ENCODE assay signal across 8 cellular contexts in the genomic region with DNA sequence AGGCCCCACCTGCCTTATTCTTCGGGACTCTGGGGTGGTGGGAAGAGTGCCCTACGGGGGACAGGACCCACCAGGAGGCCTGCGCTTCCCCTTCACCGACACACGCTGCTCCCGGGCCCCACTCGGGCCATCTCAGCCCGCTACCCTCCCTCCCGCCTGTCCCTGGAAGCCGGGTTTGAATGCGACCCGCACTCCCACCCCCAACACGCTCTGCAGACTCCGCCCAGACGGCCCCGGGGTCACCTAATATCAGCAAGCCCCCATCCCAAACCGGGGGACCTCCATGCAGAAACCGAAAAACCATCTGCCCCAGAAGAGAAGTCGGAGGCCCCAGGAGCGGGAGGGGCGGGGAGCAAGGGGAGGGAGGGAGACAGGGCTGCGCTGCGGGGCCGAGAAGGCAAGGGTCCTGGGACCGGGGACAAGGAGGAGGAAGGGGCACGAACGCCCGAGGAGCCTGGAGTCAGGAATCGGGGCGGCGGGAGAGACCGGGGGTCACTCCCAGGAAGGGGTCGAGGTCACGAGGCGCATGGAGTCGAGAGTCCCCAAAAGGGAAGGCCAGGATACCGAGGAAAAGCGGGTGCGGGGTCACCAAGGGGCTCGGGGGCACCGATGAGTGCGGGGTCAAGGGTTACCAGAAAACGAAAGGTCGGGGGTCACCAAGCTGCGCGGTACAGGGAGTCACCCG. TPM values are rescaled to one million over a fixed set of nuclear protein-coding genes. Genes with fewer than 3 reads are reported as not detected.
A peak's percentile ranks its signal among the peaks of the same experiment; 100 is the strongest.
DNase-seq lines count a peak whose midpoint lies in the region; ATAC-seq and TF ChIP-seq lines count a peak whose summit lies in the region.

No MANE protein-coding gene starts in this region.

- DNase-seq in AG10803 (ENCODE audit: low read depth) (no peak), iPS-NIHi11 (ENCODE audit: low spot score) (peak; percentile 37)
- DNase-seq in stimulated activated effector memory CD8-positive, alpha-beta T cell treated with anti-CD3 and anti-CD28 coated beads, Interleukin-12 subunit alpha, Interleukin-12 subunit beta, amount 100 ng/mL, for 72 hours (ENCODE audit: low spot score in 2 of 2): no peak

- H3K9me3 Mint-ChIP-seq in IgD-negative memory B cell: no peaks in the 10 kb centered on the region
- H3K9me3 Mint-ChIP-seq in stimulated activated effector memory CD8-positive, alpha-beta T cell treated with anti-CD3 and anti-CD28 coated beads, Interleukin-12 subunit alpha, Interleukin-12 subunit beta, amount 100 ng/mL, for 72 hours: no peaks in the 10 kb centered on the region

- no peaks in the 10 kb centered on the region for H3K36me3 Mint-ChIP-seq in IgD-negative memory B cell
- peaks cover 20% of the 10 kb centered on the region for H3K36me3 Mint-ChIP-seq in stimulated activated effector memory CD8-positive, alpha-beta T cell treated with anti-CD3 and anti-CD28 coated beads, Interleukin-12 subunit alpha, Interleukin-12 subunit beta, amount 100 ng/mL, for 72 hours

- peak overlapping the region; percentile 82 to 94 (median 92) for H3K4me3 Mint-ChIP-seq in IgD-negative memory B cell
- H3K4me3 Mint-ChIP-seq in stimulated activated effector memory CD8-positive, alpha-beta T cell treated with anti-CD3 and anti-CD28 coated beads, Interleukin-12 subunit alpha, Interleukin-12 subunit beta, amount 100 ng/mL, for 72 hours: peak overlapping the region; percentile 82

- peak overlapping the region; percentile 39 to 96 (median 67) for H3K27ac Mint-ChIP-seq in IgD-negative memory B cell
- peak overlapping the region; percentile 96 for H3K27ac Mint-ChIP-seq in stimulated activated effector memory CD8-positive, alpha-beta T cell treated with anti-CD3 and anti-CD28 coated beads, Interleukin-12 subunit alpha, Interleukin-12 subunit beta, amount 100 ng/mL, for 72 hours

- H3K27me3 Mint-ChIP-seq in IgD-negative memory B cell: no peaks in the 10 kb centered on the region

- TF ChIP-seq CTCF in AG10803 (conservative IDR thresholded peaks at IDR 0.05; ENCODE audit: low read length): no peak

- ATAC-seq in stimulated activated effector memory CD8-positive, alpha-beta T cell treated with anti-CD3 and anti-CD28 coated beads, Interleukin-12 subunit alpha, Interleukin-12 subunit beta, amount 100 ng/mL, for 72 hours: peak; percentile 38
- ATAC-seq in HG03280 (IDR thresholded peaks at IDR 0.05; ENCODE audit: unreplicated experiment): no peak
- no peak for ATAC-seq in GM18502 (IDR thresholded peaks at IDR 0.05; ENCODE audit: poor library complexity, unreplicated experiment)
- no peak for ATAC-seq in HG03565 (IDR thresholded peaks at IDR 0.05; ENCODE audit: unreplicated experiment)

- H3K27ac ChIP-seq in angular gyrus (ENCODE audit: low read depth, low read length): peak overlapping the region; percentile 62

- H3K4me1 Mint-ChIP-seq in IgD-negative memory B cell: peaks cover 5 to 17% (median 5%) of the 10 kb centered on the region in 3 donors
- peaks cover 40% of the 10 kb centered on the region for H3K4me1 Mint-ChIP-seq in stimulated activated effector memory CD8-positive, alpha-beta T cell treated with anti-CD3 and anti-CD28 coated beads, Interleukin-12 subunit alpha, Interleukin-12 subunit beta, amount 100 ng/mL, for 72 hours

- peak overlapping the region; percentile 90 for H3K4me3 ChIP-seq in AG10803 (ENCODE audit: low read length)

RNA-seq across cellular contexts. Expression of gene SBNO2, which starts 0.8 kb away (rescaled TPM):
- 2.1 TPM for polyA plus RNA-seq in IgD-negative memory B cell

RNA-seq across cellular contexts. Expression of gene STK11, which starts 32.3 kb away (rescaled TPM):
- 14.9 TPM for polyA plus RNA-seq in IgD-negative memory B cell
